ENCODE assay signal across 16 cellular contexts in the genomic region with DNA sequence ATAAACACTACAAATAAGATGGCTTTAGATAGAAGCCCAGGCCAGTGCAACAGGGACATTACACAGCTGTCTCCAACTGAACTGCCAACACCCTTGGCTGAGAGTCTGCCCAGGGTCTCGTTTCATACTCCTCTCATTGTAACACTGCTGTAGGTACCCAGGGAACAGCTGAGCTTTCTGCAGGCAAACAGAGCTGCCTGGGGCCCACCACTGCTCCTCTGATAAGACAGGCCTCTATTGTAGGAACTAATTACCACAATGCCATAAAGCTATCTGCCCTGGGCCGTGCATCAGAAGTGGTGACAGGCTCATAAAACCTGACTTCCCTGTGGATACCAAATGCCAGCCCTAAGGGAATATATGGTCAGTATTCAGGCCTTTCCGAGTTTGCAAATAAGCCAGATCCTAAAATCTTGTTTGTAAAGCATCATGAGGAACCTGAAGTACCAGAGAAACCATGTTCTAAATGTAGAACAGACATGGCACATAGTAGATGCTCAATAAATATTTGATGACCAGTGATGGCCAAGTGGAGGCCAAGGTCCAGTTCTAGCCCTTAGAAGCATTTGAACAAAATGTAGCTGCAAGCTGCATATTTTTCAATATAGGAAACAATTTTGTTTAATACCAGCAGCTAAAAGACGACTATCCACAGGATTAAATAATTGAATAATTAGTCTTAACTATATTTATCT.
"Had no signal": no experiment of that assay in that cellular context is flagged by ENCODE, and none has a peak within 500 bp of the region (broad histone marks: within the 10 kb centered on the region; RNA-seq: fewer than 3 reads in every experiment).

No MANE protein-coding gene starts in this region.

- H3K4me1 Mint-ChIP-seq: activated naive CD4-positive, alpha-beta T cell treated with anti-CD3 and anti-CD28 coated beads, Interleukin-2, amount 50 U/mL, for 24 hours had no signal

- H3K27ac Mint-ChIP-seq: activated naive CD4-positive, alpha-beta T cell treated with anti-CD3 and anti-CD28 coated beads, Interleukin-2, amount 50 U/mL, for 24 hours; activated T-helper 2 cell treated with anti-CD3 and anti-CD28 coated beads, Interferon-gamma antibody, Interleukin-2, Interleukin-4, amounts not matched to agents 10 μg/mL and 5 μg/mL and 100 μg/mL, durations not matched to agents 14 hours and 24 hours and 36 hours; dendritic cell treated with granulocyte-macrophage colony-stimulating factor and Interleukin-4, amounts not matched to agents 40 ng/mL and 50 ng/mL, for 4 days; endodermal cell; T-helper 17 cell had no signal

- H3K27me3 ChIP-seq: suprapubic skin, upper lobe of left lung had no signal

- H3K4me3 Mint-ChIP-seq: activated naive CD4-positive, alpha-beta T cell treated with anti-CD3 and anti-CD28 coated beads, Interleukin-2, amount 50 U/mL, for 24 hours; central memory CD8-positive, alpha-beta T cell; dendritic cell treated with granulocyte-macrophage colony-stimulating factor and Interleukin-4, amounts not matched to agents 40 ng/mL and 50 ng/mL, for 4 days; endodermal cell; T-helper 17 cell had no signal

- H3K9me3 Mint-ChIP-seq: activated naive CD4-positive, alpha-beta T cell treated with anti-CD3 and anti-CD28 coated beads, Interleukin-2, amount 50 U/mL, for 24 hours; activated T-helper 2 cell treated with anti-CD3 and anti-CD28 coated beads, Interferon-gamma antibody, Interleukin-2, Interleukin-4, amounts not matched to agents 10 μg/mL and 5 μg/mL and 100 μg/mL, durations not matched to agents 14 hours and 24 hours and 36 hours; central memory CD8-positive, alpha-beta T cell had no signal

- H3K36me3 ChIP-seq: neutrophil, spleen, suprapubic skin, upper lobe of left lung had no signal

- H3K27ac ChIP-seq: neutrophil, suprapubic skin, upper lobe of left lung had no signal

- H3K36me3 Mint-ChIP-seq: activated naive CD4-positive, alpha-beta T cell treated with anti-CD3 and anti-CD28 coated beads, Interleukin-2, amount 50 U/mL, for 24 hours had no signal

- H3K4me3 ChIP-seq: spleen, suprapubic skin, upper lobe of left lung had no signal

- DNase-seq: activated CD4-positive, alpha-beta T cell treated with anti-CD3 and anti-CD28 coated beads, Interleukin-2, amount 50 U/mL, for 1 hour; activated T-cell treated with anti-CD3 and anti-CD28 coated beads for 4 hours; endodermal cell; mammary epithelial cell; spleen; stimulated activated CD4-positive, alpha-beta T cell treated with anti-CD3 and anti-CD28 coated beads, Interleukin-1b, Interleukin-23, amount 100 ng/mL, for 48 hours; stimulated activated naive CD4-positive, alpha-beta T cell; T-helper 17 cell; upper lobe of left lung had no signal

- ATAC-seq: left lobe of liver, T-helper 17 cell had no signal

- H3K9me3 ChIP-seq: neutrophil, suprapubic skin, upper lobe of left lung had no signal
